ENCODE assay signal across 1 cellular context in the genomic region with DNA sequence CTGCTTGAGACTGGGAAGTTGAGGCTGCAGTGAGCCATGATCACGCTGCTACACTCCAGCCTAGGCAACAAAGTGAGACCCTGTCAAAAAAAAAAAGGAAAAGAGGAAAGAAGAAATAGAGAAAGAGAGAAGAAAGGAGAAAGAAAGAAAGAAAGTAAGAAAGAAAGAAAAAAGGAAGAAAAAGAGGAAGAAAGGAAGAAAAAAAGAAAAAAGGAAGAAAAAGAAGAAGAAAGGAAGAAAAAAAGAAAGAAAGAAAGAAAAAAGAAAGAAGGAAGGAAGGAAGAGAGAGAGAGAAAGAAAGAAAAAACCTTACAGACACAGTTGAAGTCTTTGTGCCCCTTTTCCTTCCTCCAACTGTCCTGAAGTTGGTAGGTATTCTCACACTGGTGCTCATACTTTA.
TF ChIP-seq lines count a peak whose summit lies in the region.

No MANE protein-coding gene starts in this region.

TF ChIP-seq in K562, 482 proteins besides CTCF, POLR2A, EP300 and RAD21:
- TF ChIP-seq LARP7 (IDR thresholded peaks at IDR 0.05) (0 out of 2 replicates have a peak, but pooled peaks have one; percentile 46), ZC3H8 (IDR thresholded peaks at IDR 0.05) (no peak), MTA1 (IDR thresholded peaks at IDR 0.05; ENCODE audit: borderline replicate concordance) (0 out of 2 replicates have a peak, but pooled peaks have one; percentile 45), PURB (CRISPR knock-in tag; IDR thresholded peaks at IDR 0.05; ENCODE audit: low read depth) (no peak)
- TF ChIP-seq, protein P1, sequence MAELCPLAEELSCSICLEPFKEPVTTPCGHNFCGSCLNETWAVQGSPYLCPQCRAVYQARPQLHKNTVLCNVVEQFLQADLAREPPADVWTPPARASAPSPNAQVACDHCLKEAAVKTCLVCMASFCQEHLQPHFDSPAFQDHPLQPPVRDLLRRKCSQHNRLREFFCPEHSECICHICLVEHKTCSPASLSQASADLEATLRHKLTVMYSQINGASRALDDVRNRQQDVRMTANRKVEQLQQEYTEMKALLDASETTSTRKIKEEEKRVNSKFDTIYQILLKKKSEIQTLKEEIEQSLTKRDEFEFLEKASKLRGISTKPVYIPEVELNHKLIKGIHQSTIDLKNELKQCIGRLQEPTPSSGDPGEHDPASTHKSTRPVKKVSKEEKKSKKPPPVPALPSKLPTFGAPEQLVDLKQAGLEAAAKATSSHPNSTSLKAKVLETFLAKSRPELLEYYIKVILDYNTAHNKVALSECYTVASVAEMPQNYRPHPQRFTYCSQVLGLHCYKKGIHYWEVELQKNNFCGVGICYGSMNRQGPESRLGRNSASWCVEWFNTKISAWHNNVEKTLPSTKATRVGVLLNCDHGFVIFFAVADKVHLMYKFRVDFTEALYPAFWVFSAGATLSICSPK (IDR thresholded peaks at IDR 0.05; ENCODE audit: borderline replicate concordance) = 0 out of 2 replicates have a peak, but pooled peaks have one; percentile 27
- TF ChIP-seq, protein P2, sequence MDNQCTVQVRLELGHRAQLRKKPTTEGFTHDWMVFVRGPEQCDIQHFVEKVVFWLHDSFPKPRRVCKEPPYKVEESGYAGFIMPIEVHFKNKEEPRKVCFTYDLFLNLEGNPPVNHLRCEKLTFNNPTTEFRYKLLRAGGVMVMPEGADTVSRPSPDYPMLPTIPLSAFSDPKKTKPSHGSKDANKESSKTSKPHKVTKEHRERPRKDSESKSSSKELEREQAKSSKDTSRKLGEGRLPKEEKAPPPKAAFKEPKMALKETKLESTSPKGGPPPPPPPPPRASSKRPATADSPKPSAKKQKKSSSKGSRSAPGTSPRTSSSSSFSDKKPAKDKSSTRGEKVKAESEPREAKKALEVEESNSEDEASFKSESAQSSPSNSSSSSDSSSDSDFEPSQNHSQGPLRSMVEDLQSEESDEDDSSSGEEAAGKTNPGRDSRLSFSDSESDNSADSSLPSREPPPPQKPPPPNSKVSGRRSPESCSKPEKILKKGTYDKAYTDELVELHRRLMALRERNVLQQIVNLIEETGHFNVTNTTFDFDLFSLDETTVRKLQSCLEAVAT (IDR thresholded peaks at IDR 0.05) = 0 out of 4 replicates have a peak, but pooled peaks of 1 of the 2 experiments have one; percentile 49
- TF ChIP-seq, protein P3, sequence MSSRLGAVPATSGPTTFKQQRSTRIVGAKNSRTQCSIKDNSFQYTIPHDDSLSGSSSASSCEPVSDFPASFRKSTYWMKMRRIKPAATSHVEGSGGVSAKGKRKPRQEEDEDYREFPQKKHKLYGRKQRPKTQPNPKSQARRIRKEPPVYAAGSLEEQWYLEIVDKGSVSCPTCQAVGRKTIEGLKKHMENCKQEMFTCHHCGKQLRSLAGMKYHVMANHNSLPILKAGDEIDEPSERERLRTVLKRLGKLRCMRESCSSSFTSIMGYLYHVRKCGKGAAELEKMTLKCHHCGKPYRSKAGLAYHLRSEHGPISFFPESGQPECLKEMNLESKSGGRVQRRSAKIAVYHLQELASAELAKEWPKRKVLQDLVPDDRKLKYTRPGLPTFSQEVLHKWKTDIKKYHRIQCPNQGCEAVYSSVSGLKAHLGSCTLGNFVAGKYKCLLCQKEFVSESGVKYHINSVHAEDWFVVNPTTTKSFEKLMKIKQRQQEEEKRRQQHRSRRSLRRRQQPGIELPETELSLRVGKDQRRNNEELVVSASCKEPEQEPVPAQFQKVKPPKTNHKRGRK (tag; IDR thresholded peaks at IDR 0.05) = peak; percentile 97
